25 cellular contexts compared by ENCODE assay signal in genomic region chr21:41655259-41655658, GRCh38.
"Had no signal": no experiment of that assay in that cellular context is flagged by ENCODE, and none has a peak within 500 bp of the region (broad histone marks: within the 10 kb centered on the region; RNA-seq: fewer than 3 reads in every experiment).

No MANE protein-coding gene starts in this region.

- FAIRE-seq: astrocyte, RCC 7860, TTC549 had no signal

- DNase-seq: activated CD4-positive, alpha-beta T cell treated with anti-CD3 and anti-CD28 coated beads, Interleukin-2, amount 10 ng/mL, durations not matched to agents 24 days and 14 days; activated CD4-positive, alpha-beta T cell treated with anti-CD3 and anti-CD28 coated beads, Interleukin-2, amount 50 U/mL, for 48 hours; activated CD8-positive, alpha-beta T cell treated with anti-CD3 and anti-CD28 coated beads, Interleukin-2, amount 10 ng/mL, durations not matched to agents 7 days and 5 days; activated gamma-delta T cell; activated naive CD4-positive, alpha-beta T cell treated with Interleukin-2 at 50 U/mL for 16 hours; activated naive CD8-positive, alpha-beta T cell treated with anti-CD3 and anti-CD28 coated beads, Interleukin-2, amount 10 ng/mL, durations not matched to agents 7 days and 5 days; activated T-cell treated with anti-CD3 and anti-CD28 coated beads, Interleukin-2, amount 50 U/mL, for 24 hours; adrenal gland; body of pancreas; cortex of kidney; NCI-H1105 treated with DMSO at 0.1 percent for 48 hours; NCI-H1436; NCI-H1694 treated with DMSO at 0.1 percent for 48 hours; NCI-H2029; NCI-H345; NCI-H524 treated with DMSO at 0.1 percent for 48 hours; PC-9; SHP77; SJCRH30; T1000 had no signal

- H3K9me3 ChIP-seq: adrenal gland, body of pancreas, breast epithelium, SJCRH30 had no signal

- H3K27ac ChIP-seq: adrenal gland, breast epithelium, PC-9, SJCRH30, SK-N-MC had no signal

- H3K36me3 ChIP-seq: adrenal gland, breast epithelium, SJCRH30 had no signal

- H3K4me3 ChIP-seq: adrenal gland, body of pancreas, breast epithelium, PC-9, SJCRH30, SK-N-MC had no signal

- H3K4me1 ChIP-seq: breast epithelium, SJCRH30 had no signal
